Comparison of ENCODE assay signal across 1 cellular context in genomic region chr10:110421512-110422138, GRCh38.
TF ChIP-seq lines count a peak whose summit lies in the region.

No MANE protein-coding gene starts in this region.

TF ChIP-seq in H1, 55 proteins besides CTCF, POLR2A, EP300 and RAD21 (continued from another document):
- TF ChIP-seq KDM1A (IDR thresholded peaks at IDR 0.05; ENCODE audit: borderline replicate concordance, low read length) (no peak), KDM5A (IDR thresholded peaks at IDR 0.05; ENCODE audit: low read length) (no peak), RBBP5 (IDR thresholded peaks at IDR 0.05; ENCODE audit: borderline replicate concordance, low read depth, low read length) (no peak), CTBP2 (IDR thresholded peaks at IDR 0.05; ENCODE audit: borderline replicate concordance, insufficient read depth, insufficient read length, low read length) (no peak), CBX5 (IDR thresholded peaks at IDR 0.05; ENCODE audit: low read depth, low read length) (no peak), HDAC2 (IDR thresholded peaks at IDR 0.05; ENCODE audit: borderline replicate concordance in 1 of 2, low read depth in 2 of 2, low read length in 2 of 2) (no peak), KDM4A (IDR thresholded peaks at IDR 0.05; ENCODE audit: low read depth, low read length, severe bottlenecking) (no peak), MAFK (IDR thresholded peaks at IDR 0.05; ENCODE audit: low read depth, low read length) (no peak), SAP30 (IDR thresholded peaks at IDR 0.05; ENCODE audit: insufficient read depth, insufficient replicate concordance, low read length) (no peak), JUND (IDR thresholded peaks at IDR 0.05; ENCODE audit: low read length) (no peak)
